Comparison of ENCODE assay signal across 8 cellular contexts in the genomic region with DNA sequence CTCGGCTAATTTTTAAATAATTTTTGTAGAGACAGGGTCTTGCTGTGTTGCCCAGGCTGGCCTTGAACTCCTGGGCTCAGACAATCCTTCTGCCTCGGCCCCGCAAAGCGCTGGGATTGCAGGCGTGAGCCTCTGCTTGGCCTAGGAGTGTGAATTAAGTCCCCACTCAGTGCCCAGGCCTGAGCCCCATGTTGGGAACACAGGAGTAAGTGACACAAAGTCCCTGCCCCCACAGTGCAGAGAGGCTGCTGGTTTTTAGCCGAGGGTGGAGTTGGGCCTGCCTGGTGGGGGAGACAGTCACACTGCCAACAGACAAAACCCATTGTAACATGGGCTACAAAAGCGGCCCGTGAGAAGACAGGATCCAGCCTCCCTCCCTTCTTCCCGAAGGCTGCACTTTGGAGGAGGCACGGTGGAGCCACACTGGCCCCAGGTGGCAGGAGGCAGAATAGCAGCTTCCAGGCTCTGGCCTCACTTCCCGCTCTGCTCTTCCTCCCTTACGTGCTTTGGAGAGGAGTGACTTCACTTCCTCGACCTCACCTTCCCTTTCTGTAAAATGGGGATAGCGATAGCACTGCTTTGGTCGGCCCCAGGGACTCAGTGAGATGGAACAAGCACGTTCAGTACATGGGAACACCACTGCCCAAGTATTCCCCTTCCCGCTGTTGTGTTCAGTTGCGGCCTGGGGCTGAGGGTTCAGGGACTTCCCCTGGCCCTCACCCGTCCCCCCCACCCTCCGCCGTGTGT. TPM values are rescaled to one million over a fixed set of nuclear protein-coding genes. Genes with fewer than 3 reads are reported as not detected.
DNase-seq lines count a peak whose midpoint lies in the region; ATAC-seq, FAIRE-seq and TF ChIP-seq lines count a peak whose summit lies in the region.

No MANE protein-coding gene starts in this region.

- H2AFZ ChIP-seq in PC-9, result no peak overlapping the region

- no peak for FAIRE-seq in D721Med (lab: Jason Lieb, UNC)

- CTCF ChIA-PET in PC-9 (lab: Charles Lee), result interaction anchor here (1.9 kb wide), 1 partner anchor 261 kb away, joined by 4 read pairs; no protein-coding TSS in a partner anchor

- BruUV-seq in PC-9 (replicated peaks; lab: Mats Ljungman, UMichigan), result no TSS peak

- WGBS in HUES64, result 55% methylated on average over 21 of the region's 21 CpGs

- DNase-seq in D721Med (ENCODE audit: insufficient read length, low spot score) (peak; percentile 73), PC-9 (peak; percentile 70 to 78), activated T-helper 1 cell treated with Interleukin-2 at 50 U/mL for 16 hours (ENCODE audit: low read depth) (peak; percentile 18), fibroblast of peridontal ligament (ENCODE audit: extremely low read depth) (peak; percentile 80), natural killer cell (peak; percentile 43), stromal cell of bone marrow (ENCODE audit: low read depth) (peak; percentile 65)

- H3K4me3 ChIP-seq in HUES64 (ENCODE audit: low read length) (no peak overlapping the region), PC-9 (no peak overlapping the region)

- peaks cover 4% of the 10 kb centered on the region; the same call in 1 of the 2 replicates for H4K20me1 ChIP-seq in PC-9 (ENCODE audit: insufficient read depth)

- ATAC-seq in natural killer cell (peak; percentile 63 to 86 (median 78)), GM19395 (IDR thresholded peaks at IDR 0.05; ENCODE audit: unreplicated experiment) (no peak)

- no peak overlapping the region for H3K27ac Mint-ChIP-seq in natural killer cell

- H3K36me3 Mint-ChIP-seq in natural killer cell, result no peaks in the 10 kb centered on the region

- no peaks in the 10 kb centered on the region for H3K9me3 Mint-ChIP-seq in natural killer cell

- H3K36me3 ChIP-seq in HUES64 (ENCODE audit: insufficient read depth, low read length), result peaks cover 31% of the 10 kb centered on the region
- no peaks in the 10 kb centered on the region for H3K36me3 ChIP-seq in PC-9 (ENCODE audit: low read depth)

- intact Hi-C loops in PC-9 (cut with micrococcal nuclease; ENCODE audit: unreplicated experiment), result loop anchor here (1.0 to 2.0 kb wide), 3 partner anchors 97 to 262 kb away; partner anchors contain the start of gene NAPA
- intact Hi-C loops in natural killer cell (cut with micrococcal nuclease), result loop anchor here (2.0 to 10.0 kb wide), 3 partner anchors 153 to 401 kb away; no protein-coding TSS in a partner anchor

- no peaks in the 10 kb centered on the region for H3K9me2 ChIP-seq in PC-9 (ENCODE audit: insufficient read depth)

- peak; percentile 98 for TF ChIP-seq CTCF in D721Med (IDR thresholded peaks at IDR 0.05; ENCODE audit: insufficient read depth, missing control alignments)
- TF ChIP-seq CTCF in PC-9 (conservative IDR thresholded peaks at IDR 0.05), result peak; percentile 99
- TF ChIP-seq CTCF in natural killer cell (IDR thresholded peaks at IDR 0.05), result peak; percentile 74

- POLR2A ChIA-PET in PC-9 (lab: Charles Lee; ENCODE audit: unreplicated experiment), result no interaction called here

- H3K4me1 Mint-ChIP-seq in natural killer cell, result peaks cover 0 to 6% of the 10 kb centered on the region in 2 donors

- H3K27me3 ChIP-seq in HUES64 (ENCODE audit: insufficient read depth, low read length) (no peaks in the 10 kb centered on the region), PC-9 (ENCODE audit: insufficient read depth, low read depth) (no peaks in the 10 kb centered on the region)

- peaks cover 13% of the 10 kb centered on the region; the same call in 1 of the 2 replicates for H3F3A ChIP-seq in PC-9 (ENCODE audit: insufficient read depth, low read depth)

- no peaks in the 10 kb centered on the region for H3K27me3 Mint-ChIP-seq in natural killer cell (ENCODE audit: low read depth in 2 of 2)

- peak overlapping the region; percentile 59; the same call in 1 of the 2 replicates for H3K27ac ChIP-seq in HUES64 (ENCODE audit: low read depth, low read length)
- 0 out of 2 replicates have a peak overlapping the region, but pooled peaks have one; percentile 27 for H3K27ac ChIP-seq in PC-9

- H3K9ac ChIP-seq in HUES64 (ENCODE audit: low read depth, low read length), result no peak overlapping the region

- H3K9me3 ChIP-seq in HUES64 (ENCODE audit: insufficient read depth, low read depth, low read length) (no peaks in the 10 kb centered on the region), PC-9 (ENCODE audit: insufficient read depth, low read depth) (no peaks in the 10 kb centered on the region)

- no peak overlapping the region for H3K4me2 ChIP-seq in PC-9

- H3K4me3 Mint-ChIP-seq in natural killer cell, result no peak overlapping the region

- no peaks in the 10 kb centered on the region for H3K4me1 ChIP-seq in HUES64 (ENCODE audit: insufficient read depth, low read length)
- no peaks in the 10 kb centered on the region for H3K4me1 ChIP-seq in PC-9 (replicated peaks; ENCODE audit: insufficient read depth)

- no peaks in the 10 kb centered on the region for H3K79me2 ChIP-seq in PC-9 (ENCODE audit: low read depth)

RNA-seq across cellular contexts. Expression of gene EHD2, which starts 15.2 kb away (rescaled TPM):
- 7.1 TPM for polyA plus RNA-seq in HUES64 (2013, experiment 1 of 2)
- polyA plus RNA-seq in HUES64 (2013, experiment 2 of 2), result 7.3 TPM
- total RNA-seq in PC-9 (2021) (25.6 and 36.6 TPM in 2 replicates), natural killer cell (under 1 TPM; 0.09 to 0.40 (median 0.12) TPM)

RNA-seq across cellular contexts. Expression of gene NOP53, which starts 47.3 kb away (rescaled TPM):
- 205 TPM for polyA plus RNA-seq in HUES64 (2013, experiment 1 of 2)
- 209 TPM for polyA plus RNA-seq in HUES64 (2013, experiment 2 of 2)
- 225 and 296 TPM in 2 replicates for total RNA-seq in PC-9 (2021)
- total RNA-seq in natural killer cell, result 100 to 1,000 TPM; 416 to 445 (median 428) TPM

Comparison
In these comparisons a context has a peak if more than half of its experiments do, and no peak if none do; other contexts are left out.
1. DNase-seq: peak in every context shown above with its lines; median percentile 80 in fibroblast of peridontal ligament; 74 in PC-9; 73 in D721Med; 65 in stromal cell of bone marrow; 43 in natural killer cell; 18 in activated T-helper 1 cell treated with Interleukin-2 at 50 U/mL for 16 hours.
2. RNA of gene EHD2, which starts 15.2 kb away (total RNA-seq): 25.6 to 36.6 TPM in PC-9; 0.09 to 0.40 TPM in natural killer cell; every median in the first group is over 10 times any median in the second.
3. Peak in every context shown above with its lines, with median percentiles within 50 percentile points of each other: CTCF ChIP-seq.